In the genomic region with DNA sequence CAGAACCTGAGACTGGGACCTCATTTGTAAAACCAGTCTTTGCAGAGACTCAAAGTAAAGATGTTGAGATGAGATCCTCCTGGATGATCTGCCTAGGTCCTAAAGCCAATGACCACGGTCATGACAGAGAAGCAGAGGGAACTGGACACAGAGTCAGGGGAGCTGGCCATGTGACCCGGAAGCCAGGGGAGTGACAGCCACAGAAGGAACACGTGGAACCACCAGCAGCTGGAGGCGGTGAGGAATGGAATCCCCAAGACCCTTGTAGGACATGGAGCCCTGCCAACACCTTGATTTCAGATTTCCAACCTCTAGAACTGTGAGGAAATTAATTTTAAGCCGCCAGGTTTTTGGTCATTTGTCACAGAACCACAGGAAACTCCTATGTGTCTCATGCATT, we compare ENCODE assay signal across 28 cellular contexts. TPM values are rescaled to one million over a fixed set of nuclear protein-coding genes. Genes with fewer than 3 reads are reported as not detected.
DNase-seq lines count a peak whose midpoint lies in the region; ATAC-seq, FAIRE-seq and TF ChIP-seq lines count a peak whose summit lies in the region.
"Had no signal": no experiment of that assay in that cellular context is flagged by ENCODE, and none has a peak within 500 bp of the region (broad histone marks: within the 10 kb centered on the region; RNA-seq: fewer than 3 reads in every experiment).

No MANE protein-coding gene starts in this region.

- 95% methylated on average over 4 of the region's 5 CpGs for WGBS in HepG2 (ENCODE audit: low lambda C conversion rate)
- 79% methylated on average over 4 of the region's 5 CpGs for WGBS in right lobe of liver (ENCODE audit: insufficient coverage, low coverage, low lambda C conversion rate, missing lambda C conversion rate)
- 93 to 98% methylated on average over 5 of the region's 5 CpGs for WGBS in endodermal cell (ENCODE audit: insufficient coverage in 1 of 2, insufficient read length in 1 of 2), 2 experiments
- WGBS in trophoblast cell (ENCODE audit: extremely low coverage, insufficient coverage, insufficient read length): no CpG with 5 or more reads among the region's 5 CpGs

- no peak overlapping the region for H2BK5ac ChIP-seq in trophoblast cell (ENCODE audit: low read depth, low read length, poor library complexity)

- no peak overlapping the region for H3K27ac ChIP-seq in HepG2 (ENCODE audit: extremely low read length, insufficient read depth, low read length)
- peak overlapping the region in 1 of 3 donors; percentile 18 for H3K27ac ChIP-seq in right lobe of liver
- H3K27ac ChIP-seq in endodermal cell (ENCODE audit: low read depth, low read length): no peak overlapping the region
- no peak overlapping the region for H3K27ac ChIP-seq in trophoblast cell (ENCODE audit: low read depth, low read length)
- H3K27ac ChIP-seq: hepatocyte, uterus had no signal

- H4K8ac ChIP-seq in trophoblast cell (ENCODE audit: low read depth, low read length): no peak overlapping the region

- H3K4me2 ChIP-seq in HepG2 (ENCODE audit: low read depth, low read length) (no peak overlapping the region), trophoblast cell (ENCODE audit: low read length) (no peak overlapping the region)
- H3K4me2 ChIP-seq: hepatocyte had no signal

- H4K91ac ChIP-seq in trophoblast cell (ENCODE audit: low read depth, low read length): no peak overlapping the region

- H3K4me3 Mint-ChIP-seq in endodermal cell: no peak overlapping the region
- H3K4me3 Mint-ChIP-seq: activated naive CD8-positive, alpha-beta T cell; activated T-helper 1 cell treated with anti-CD3 and anti-CD28 coated beads, Interleukin-12 subunit alpha, Interleukin-12 subunit beta, Interleukin-2, Interleukin-4 antibody, amounts not matched to agents 30 ng/mL and 10 ng/mL and 1 ng/mL, durations not matched to agents 14 hours and 24 hours and 36 hours; immature natural killer cell; mesothelial cell of epicardium; natural killer cell treated with Interleukin-12 subunit alpha and Interleukin-12 subunit beta and Interleukin-15 and Interleukin-18, amount 100 ng/mL, for 72 hours had no signal

- peaks cover 23% of the 10 kb centered on the region; the same call in 1 of the 2 replicates for H4K20me1 ChIP-seq in HepG2 (ENCODE audit: insufficient read depth, low read length)

- no peak for FAIRE-seq in HepG2 (lab: Jason Lieb, UNC)
- FAIRE-seq: RCC 7860, TTC549 had no signal

- no peak overlapping the region for H2BK120ac ChIP-seq in trophoblast cell (ENCODE audit: insufficient read depth, low read length, poor library complexity)

- H3K79me2 ChIP-seq in HepG2 (ENCODE audit: insufficient read depth, low read length) (no peaks in the 10 kb centered on the region), trophoblast cell (ENCODE audit: control insufficient read depth, insufficient read depth, low read length, poor library complexity) (no peaks in the 10 kb centered on the region)

- H2BK12ac ChIP-seq in trophoblast cell (ENCODE audit: low read length): no peak overlapping the region

- H3K18ac ChIP-seq in trophoblast cell (ENCODE audit: low read length): no peak overlapping the region

- H3K4me1 ChIP-seq in HepG2 (ENCODE audit: insufficient read depth, low read length) (peaks cover 13% of the 10 kb centered on the region), right lobe of liver (no peaks in the 10 kb centered on the region), endodermal cell (ENCODE audit: control insufficient read depth, insufficient read depth, low read length) (peaks cover 14% of the 10 kb centered on the region), trophoblast cell (ENCODE audit: control insufficient read depth in 1 of 2, insufficient read depth in 2 of 2, low read length in 2 of 2) (no peaks in the 10 kb centered on the region)

- TF ChIP-seq RAD21 in HepG2 (CRISPR knock-in tag; IDR thresholded peaks at IDR 0.05): no peak

- H3K27ac Mint-ChIP-seq in endodermal cell: peak overlapping the region; percentile 72
- H3K27ac Mint-ChIP-seq: activated T-helper 1 cell treated with anti-CD3 and anti-CD28 coated beads, Interleukin-12 subunit alpha, Interleukin-12 subunit beta, Interleukin-2, Interleukin-4 antibody, amounts not matched to agents 30 ng/mL and 10 ng/mL and 1 ng/mL, durations not matched to agents 14 hours and 24 hours and 36 hours had no signal

- in situ Hi-C loops in HepG2 (cut with HindIII; ENCODE audit: extremely low pct_ligation_motif_present, low pct_unique_long_range_greater_than_20kb): no loop called here

- TF ChIP-seq EP300 in HepG2 (IDR thresholded peaks at IDR 0.05; ENCODE audit: low read depth in 2 of 2, low read length in 2 of 2): no peak
- no peak for TF ChIP-seq EP300 in HepG2 (CRISPR knock-in tag; IDR thresholded peaks at IDR 0.05; ENCODE audit: borderline replicate concordance)

- H3K27me3 ChIP-seq in HepG2 (ENCODE audit: control insufficient read depth in 1 of 2, insufficient read depth in 2 of 2, low read length in 2 of 2): no peaks in the 10 kb centered on the region
- no peaks in the 10 kb centered on the region for H3K27me3 ChIP-seq in right lobe of liver
- no peaks in the 10 kb centered on the region for H3K27me3 ChIP-seq in endodermal cell (ENCODE audit: control insufficient read depth, insufficient read depth, low read length, poor library complexity, severe bottlenecking)
- no peaks in the 10 kb centered on the region for H3K27me3 ChIP-seq in trophoblast cell (ENCODE audit: insufficient read depth, low read length)
- H3K27me3 ChIP-seq: gastrocnemius medialis, hepatocyte, left lung, uterus had no signal

- peaks cover 94% of the 10 kb centered on the region for H3K36me3 Mint-ChIP-seq in endodermal cell (ENCODE audit: low read depth)

- H3K9me3 ChIP-seq in HepG2 (ENCODE audit: low read length) (no peaks in the 10 kb centered on the region), right lobe of liver (no peaks in the 10 kb centered on the region), endodermal cell (ENCODE audit: control insufficient read depth, low read length) (no peaks in the 10 kb centered on the region), trophoblast cell (ENCODE audit: insufficient read depth, low read depth, low read length) (peaks cover 3% of the 10 kb centered on the region)
- H3K9me3 ChIP-seq: gastrocnemius medialis, left lung, uterus had no signal

- CTCF ChIA-PET in HepG2 (lab: Yijun Ruan, JAX; ENCODE audit: low intra/inter-chr PET ratio, low total read pairs): no interaction called here

- no peak overlapping the region for H4K12ac ChIP-seq in trophoblast cell (ENCODE audit: low read depth, low read length)

- H3K36me3 ChIP-seq in HepG2 (replicated peaks in 1 of 2; ENCODE audit: control insufficient read depth in 1 of 2, insufficient read depth in 2 of 2, low read length in 2 of 2): peaks cover 57 to 93% of the 10 kb centered on the region in 2 experiments
- H3K36me3 ChIP-seq in right lobe of liver: peaks cover 22 to 97% (median 74%) of the 10 kb centered on the region in 4 donors
- H3K36me3 ChIP-seq in endodermal cell (ENCODE audit: control insufficient read depth, insufficient read depth, low read length): peaks cover 99% of the 10 kb centered on the region
- peaks cover 81 to 93% of the 10 kb centered on the region in 2 experiments for H3K36me3 ChIP-seq in trophoblast cell (ENCODE audit: control insufficient read depth in 1 of 2, insufficient read depth in 2 of 2, low read length in 2 of 2)

- no peak overlapping the region for H3K14ac ChIP-seq in trophoblast cell (ENCODE audit: low read length)

- TF ChIP-seq CTCF in HepG2 (CRISPR knock-in tag; IDR thresholded peaks at IDR 0.05) (no peak), right lobe of liver (IDR thresholded peaks at IDR 0.05) (no peak), endodermal cell (conservative IDR thresholded peaks at IDR 0.05) (no peak)

- peaks cover 3% of the 10 kb centered on the region for H3K4me1 Mint-ChIP-seq in endodermal cell
- H3K4me1 Mint-ChIP-seq: mesothelial cell of epicardium had no signal

- no peaks in the 10 kb centered on the region for H3K79me1 ChIP-seq in trophoblast cell (ENCODE audit: low read length)

- POLR2A ChIA-PET in HepG2 (lab: Yijun Ruan, JAX): interaction anchor here (1.7 kb wide), 1 partner anchor 37 kb away, joined by 5 read pairs; the partner anchor contains the start of gene USP22

- BruUV-seq in HepG2 (replicated peaks; lab: Mats Ljungman, UMichigan): no TSS peak

- H3K9ac ChIP-seq in HepG2 (ENCODE audit: insufficient read depth, low read depth, low read length): no peak overlapping the region
- no peak overlapping the region for H3K9ac ChIP-seq in endodermal cell (ENCODE audit: extremely low read depth, low read length, poor library complexity, severe bottlenecking)
- H3K9ac ChIP-seq in trophoblast cell (ENCODE audit: low read length): no peak overlapping the region

- no peaks in the 10 kb centered on the region for H3K9me3 Mint-ChIP-seq in endodermal cell
- H3K9me3 Mint-ChIP-seq: activated T-helper 1 cell treated with anti-CD3 and anti-CD28 coated beads, Interleukin-12 subunit alpha, Interleukin-12 subunit beta, Interleukin-2, Interleukin-4 antibody, amounts not matched to agents 30 ng/mL and 10 ng/mL and 1 ng/mL, durations not matched to agents 14 hours and 24 hours and 36 hours; immature natural killer cell; mesothelial cell of epicardium; natural killer cell treated with Interleukin-12 subunit alpha and Interleukin-12 subunit beta and Interleukin-15 and Interleukin-18, amount 100 ng/mL, for 72 hours had no signal

- intact Hi-C loops in HepG2 (cut with micrococcal nuclease; ENCODE audit: unreplicated experiment): no loop called here
- intact Hi-C loops in right lobe of liver (cut with DNase I): no loop called here

- H2AK5ac ChIP-seq in trophoblast cell (ENCODE audit: low read length): no peak overlapping the region

- peak overlapping the region; percentile 1 for H3K4ac ChIP-seq in trophoblast cell (ENCODE audit: low read depth, low read length)

- ATAC-seq in HepG2 (no peak), right lobe of liver (no peak), GM21529 (IDR thresholded peaks at IDR 0.05; ENCODE audit: unreplicated experiment) (no peak), HG03097 (IDR thresholded peaks at IDR 0.05; ENCODE audit: low FRiP score, unreplicated experiment) (no peak)
- ATAC-seq: esophagus mucosa; gastrocnemius medialis; HCT116; left lung; natural killer cell treated with Interleukin-12 subunit alpha and Interleukin-12 subunit beta and Interleukin-15 and Interleukin-18, amount 100 ng/mL, for 72 hours had no signal

- no peaks in the 10 kb centered on the region for H3K27me3 Mint-ChIP-seq in endodermal cell (ENCODE audit: insufficient read depth)
- H3K27me3 Mint-ChIP-seq: activated naive CD8-positive, alpha-beta T cell; natural killer cell treated with Interleukin-12 subunit alpha and Interleukin-12 subunit beta and Interleukin-15 and Interleukin-18, amount 100 ng/mL, for 72 hours had no signal

- H3K23ac ChIP-seq in trophoblast cell (ENCODE audit: low read length): no peak overlapping the region

- H3K4me3 ChIP-seq in HepG2 (replicated peaks in 1 of 3; ENCODE audit: insufficient read depth in 1 of 3, low read depth in 2 of 3, low read length in 3 of 3): no peak overlapping the region
- H3K4me3 ChIP-seq in right lobe of liver: no peak overlapping the region
- no peak overlapping the region for H3K4me3 ChIP-seq in endodermal cell (ENCODE audit: low read length)
- no peak overlapping the region for H3K4me3 ChIP-seq in trophoblast cell (ENCODE audit: low read depth, low read length)
- H3K4me3 ChIP-seq: gastrocnemius medialis, hepatocyte, left lung, uterus had no signal

- no peak for TF ChIP-seq POLR2A in HepG2 (IDR thresholded peaks at IDR 0.05; ENCODE audit: insufficient read depth in 1 of 2, low read depth in 2 of 2, low read length in 2 of 2)
- TF ChIP-seq POLR2A in right lobe of liver (IDR thresholded peaks at IDR 0.05): no peak

- H2AFZ ChIP-seq in HepG2 (ENCODE audit: low read length) (no peak overlapping the region), trophoblast cell (ENCODE audit: insufficient read depth, low read length, poor library complexity) (no peak overlapping the region)
- H2AFZ ChIP-seq: hepatocyte had no signal

- DNase-seq in HepG2 (ENCODE audit: low spot score) (no peak), right lobe of liver (no peak), endodermal cell (no peak), trophoblast cell (no peak), putamen (ENCODE audit: low spot score) (no peak)
- DNase-seq: activated CD4-positive, alpha-beta T cell treated with anti-CD3 and anti-CD28 coated beads for 1 hour; C1 segment of cervical spinal cord; effector CD8-positive, alpha-beta T cell; gastrocnemius medialis; immature natural killer cell; IMR-90; left lung; NCI-H1092 treated with DMSO at 0.1 percent for 48 hours; NCI-H2029 treated with DMSO at 0.1 percent for 48 hours; NCI-H2227 treated with DMSO at 0.1 percent for 48 hours; stimulated activated CD4-positive, alpha-beta T cell treated with anti-CD3 and anti-CD28 coated beads, Interleukin-1b, Interleukin-23, amount 100 ng/mL, for 48 hours; uterus had no signal

RNA-seq across cellular contexts. Expression of gene USP22, which starts 37.0 kb away (rescaled TPM):
- total RNA-seq in HepG2 (2016; rRNA removed; fragmentation: Illumina TruSeq; extraction: Trizol) (130 and 131 TPM in 2 replicates), right lobe of liver (10 to 100 TPM; 69.8 to 81.2 (median 77.7) TPM), endodermal cell (100 to 1,000 TPM; 379 to 396 TPM)
- total RNA-seq in HepG2 (2016; cell fraction: cytosol; rRNA removed; fragmentation: Illumina TruSeq; extraction: Trizol; ENCODE audit: low read depth): 17.2 and 17.3 TPM in 2 replicates
- total RNA-seq in HepG2 (2016; cell fraction: insoluble cytoplasmic fraction; rRNA removed; fragmentation: Illumina TruSeq; extraction: Trizol): 119 and 130 TPM in 2 replicates
- 54.1 and 54.4 TPM in 2 replicates for total RNA-seq in HepG2 (2016; cell fraction: membrane; rRNA removed; fragmentation: Illumina TruSeq; extraction: Trizol)
- total RNA-seq in HepG2 (2016; cell fraction: nucleus; rRNA removed; fragmentation: Illumina TruSeq; extraction: Trizol): 79.5 and 96.3 TPM in 2 replicates
- 98.0 and 124 TPM in 2 replicates for polyA plus RNA-seq in HepG2 (2011; rRNA removed)
- 56.8 and 60.3 TPM in 2 replicates for polyA plus RNA-seq in HepG2 (2011; cell fraction: cytosol; rRNA removed)
- polyA plus RNA-seq in HepG2 (2011; cell fraction: nucleus; rRNA removed): 126 and 139 TPM in 2 replicates
- polyA plus RNA-seq in HepG2 (2012): 65.0 and 69.3 TPM in 2 replicates
- polyA plus RNA-seq in HepG2 (2016; cell fraction: cytosol; fragmentation: Illumina TruSeq; extraction: Trizol; ENCODE audit: low read depth): 4.2 and 4.5 TPM in 2 replicates
- polyA plus RNA-seq in HepG2 (2016; cell fraction: insoluble cytoplasmic fraction; fragmentation: Illumina TruSeq; extraction: Trizol; ENCODE audit: low read depth): 65.3 and 91.2 TPM in 2 replicates
- 18.3 and 19.5 TPM in 2 replicates for polyA plus RNA-seq in HepG2 (2016; cell fraction: membrane; fragmentation: Illumina TruSeq; extraction: Trizol; ENCODE audit: low read depth)
- 101 and 103 TPM in 2 replicates for polyA plus RNA-seq in HepG2 (2016; cell fraction: nucleus; fragmentation: Illumina TruSeq; extraction: Trizol; ENCODE audit: insufficient read depth, low read depth)
- 337 and 421 TPM in 2 replicates for polyA minus RNA-seq in HepG2 (2011; rRNA and poly(A)+ RNA removed; ENCODE audit: low replicate concordance)
- polyA minus RNA-seq in HepG2 (2011; cell fraction: cytosol; rRNA and poly(A)+ RNA removed): 104 and 120 TPM in 2 replicates
- 71.7 and 94.2 TPM in 2 replicates for polyA minus RNA-seq in HepG2 (2011; cell fraction: nucleus; rRNA and poly(A)+ RNA removed)
- 222 TPM for polyA plus RNA-seq in endodermal cell (2013, experiment 1 of 2)
- 219 TPM for polyA plus RNA-seq in endodermal cell (2013, experiment 2 of 2)
- polyA plus RNA-seq in trophoblast cell (2013): 114 and 115 TPM in 2 replicates
